In the genomic region with DNA sequence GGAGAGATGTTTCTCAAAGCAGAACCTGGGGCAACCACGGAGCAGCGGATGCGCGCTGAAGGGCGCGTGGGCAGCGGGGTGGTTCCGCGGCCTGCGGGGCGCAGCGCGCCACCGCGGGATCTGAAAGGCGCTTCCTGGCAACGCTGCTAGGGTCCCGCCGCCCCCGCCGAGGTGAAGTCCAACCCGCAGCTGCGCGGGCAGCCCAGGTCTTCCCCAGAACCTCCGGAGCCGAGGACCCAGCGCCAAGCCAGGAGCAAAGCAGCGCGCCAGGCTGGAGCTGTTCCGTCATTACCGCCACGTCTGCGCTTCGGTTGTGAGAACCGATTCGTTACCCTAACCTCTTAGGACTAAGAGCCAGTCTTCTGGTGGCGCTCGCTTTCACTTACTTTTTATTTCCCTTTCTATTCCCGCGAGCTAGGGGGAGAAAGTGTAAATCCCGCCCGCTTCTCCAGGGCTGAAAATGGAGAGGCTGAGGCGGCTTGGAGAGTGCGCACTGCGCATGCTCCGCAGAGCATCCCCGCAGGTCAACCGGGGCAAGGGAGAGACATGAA, we compare ENCODE assay signal across 2 cellular contexts.
TF ChIP-seq lines count a peak whose summit lies in the region.

No MANE protein-coding gene starts in this region.

TF ChIP-seq in A549, 52 proteins besides CTCF, POLR2A, EP300 and RAD21:
- TF ChIP-seq EHF (CRISPR knock-in tag; IDR thresholded peaks at IDR 0.05): no peak
- no peak for TF ChIP-seq MYC (IDR thresholded peaks at IDR 0.05; ENCODE audit: borderline replicate concordance, low read length)
- no peak for TF ChIP-seq REST (IDR thresholded peaks at IDR 0.05)

TF ChIP-seq in IMR-90, 13 proteins besides CTCF, POLR2A, EP300 and RAD21:
- TF ChIP-seq ELK1 (IDR thresholded peaks at IDR 0.05; ENCODE audit: borderline replicate concordance, low read depth, low read length): no peak
